ENCODE assay signal across 13 cellular contexts in genomic region chr3:188299068-188299467, GRCh38.
DNase-seq lines count a peak whose midpoint lies in the region; ATAC-seq and TF ChIP-seq lines count a peak whose summit lies in the region.
"Had no signal": no experiment of that assay in that cellular context is flagged by ENCODE, and none has a peak within 500 bp of the region (broad histone marks: within the 10 kb centered on the region; RNA-seq: fewer than 3 reads in every experiment).

No MANE protein-coding gene starts in this region.

- POLR2A ChIA-PET in activated B cell treated with CpG ODN at 0.5 μM for 24 hours (lab: Charles Lee) = interaction anchor here (0.7 to 2.2 kb wide), 8 partner anchors 11 to 555 kb away, joined by 3 to 11 read pairs (median 6); partner anchors contain the start of gene BCL6

- H2BK20ac ChIP-seq in H9 (ENCODE audit: low read depth, low read length, poor library complexity, severe bottlenecking) = no peak overlapping the region

- no peaks in the 10 kb centered on the region for H3K79me1 ChIP-seq in H9 (ENCODE audit: insufficient read depth, low read depth, low read length, poor library complexity, severe bottlenecking)

- no peak overlapping the region for H3K18ac ChIP-seq in H9 (ENCODE audit: insufficient read length, low read depth, low read length)

- DNase-seq in H9 (no peak), activated B cell treated with CpG ODN at 0.5 μM for 24 hours (no peak), coronary artery (ENCODE audit: low spot score) (no peak), left cardiac atrium (no peak), inferior parietal cortex (ENCODE audit: extremely low spot score) (no peak), HT-29 (ENCODE audit: low spot score) (no peak), type B pancreatic cell (ENCODE audit: extremely low spot score, unreplicated experiment) (no peak)
- peak; percentile 12 for DNase-seq in stimulated activated CD4-positive, alpha-beta T cell treated with anti-CD3 and anti-CD28 coated beads, Interleukin-4, amount 100 ng/mL, for 1 hour
- DNase-seq: activated gamma-delta T cell treated with Interleukin-2 at 50 U/mL for 16 hours, DMS53, hippocampal formation, NCI-H2029, substantia nigra had no signal

- H3K9me3 Mint-ChIP-seq in H9 = no peaks in the 10 kb centered on the region
- peaks cover 2% of the 10 kb centered on the region for H3K9me3 Mint-ChIP-seq in activated B cell treated with CpG ODN at 0.5 μM for 24 hours
- no peaks in the 10 kb centered on the region for H3K9me3 Mint-ChIP-seq in type B pancreatic cell

- intact Hi-C loops in activated B cell treated with CpG ODN at 0.5 μM for 24 hours (cut with micrococcal nuclease) = loop anchor here (1.0 to 5.0 kb wide), 3 partner anchors 10 to 147 kb away; partner anchors contain the start of gene LPP
- intact Hi-C loops in left cardiac atrium (cut with DNase I) = loop anchor here in 1 of 2 donors (10.0 kb wide), 1 partner anchor 656 kb away; no protein-coding TSS in a partner anchor

- H2BK12ac ChIP-seq in H9 (ENCODE audit: insufficient read length, low read depth, low read length) = no peak overlapping the region

- H2BK5ac ChIP-seq in H9 (ENCODE audit: insufficient read length, low read length) = no peak overlapping the region

- peak overlapping the region; percentile 2 to 48 (median 28); a peak in 5 of 7 replicates for H3K27ac Mint-ChIP-seq in H9
- peak overlapping the region; percentile 67 for H3K27ac Mint-ChIP-seq in activated B cell treated with CpG ODN at 0.5 μM for 24 hours
- no peak overlapping the region for H3K27ac Mint-ChIP-seq in type B pancreatic cell

- no peak overlapping the region for H3K4me2 ChIP-seq in H9 (ENCODE audit: insufficient read depth, insufficient read length, low read length)

- H2AFZ ChIP-seq in H9 (ENCODE audit: low read length) = no peak overlapping the region

- no peak overlapping the region for H4K91ac ChIP-seq in H9 (ENCODE audit: insufficient read length, low read depth, low read length)

- no peak overlapping the region for H4K5ac ChIP-seq in H9 (ENCODE audit: insufficient read length, low read depth, low read length)

- no peak overlapping the region for H2BK15ac ChIP-seq in H9 (ENCODE audit: low read depth, low read length)

- H4K8ac ChIP-seq in H9 (replicated peaks; ENCODE audit: insufficient read length, low read depth, low read length) = no peak overlapping the region

- no peak overlapping the region for H3K4me3 Mint-ChIP-seq in H9
- peak overlapping the region; percentile 49 for H3K4me3 Mint-ChIP-seq in activated B cell treated with CpG ODN at 0.5 μM for 24 hours
- H3K4me3 Mint-ChIP-seq in type B pancreatic cell = no peak overlapping the region

- H3K23ac ChIP-seq in H9 (ENCODE audit: insufficient read length, low read depth, low read length) = no peak overlapping the region

- peaks cover 13% of the 10 kb centered on the region; the same call in 1 of the 2 replicates for H3K4me1 ChIP-seq in H9 (ENCODE audit: insufficient read depth, low read length)

- no peak for TF ChIP-seq CTCF in H9 (conservative IDR thresholded peaks at IDR 0.05)
- no peak for TF ChIP-seq CTCF in activated B cell treated with CpG ODN at 0.5 μM for 24 hours (IDR thresholded peaks at IDR 0.05)
- no peak for TF ChIP-seq CTCF in coronary artery (IDR thresholded peaks at IDR 0.05)
- no peak for TF ChIP-seq CTCF in type B pancreatic cell (conservative IDR thresholded peaks at IDR 0.05)

- no peak overlapping the region for H3K4ac ChIP-seq in H9 (ENCODE audit: low read depth, low read length)

- H3K27me3 Mint-ChIP-seq in H9 (ENCODE audit: low read depth) = no peaks in the 10 kb centered on the region
- no peaks in the 10 kb centered on the region for H3K27me3 Mint-ChIP-seq in activated B cell treated with CpG ODN at 0.5 μM for 24 hours
- no peaks in the 10 kb centered on the region for H3K27me3 Mint-ChIP-seq in type B pancreatic cell

- no peaks in the 10 kb centered on the region for H4K20me1 ChIP-seq in H9 (ENCODE audit: control insufficient read depth, insufficient read depth, insufficient read length)

- no peaks in the 10 kb centered on the region for H3K23me2 ChIP-seq in H9 (ENCODE audit: insufficient read length, low read depth, low read length, poor library complexity, severe bottlenecking)

- no peaks in the 10 kb centered on the region for H3K79me2 ChIP-seq in H9 (ENCODE audit: insufficient read depth, low read length)

- no peak overlapping the region for H2BK120ac ChIP-seq in H9 (ENCODE audit: low read depth, low read length, poor library complexity, severe bottlenecking)

- H3K27ac ChIP-seq in H9 (ENCODE audit: insufficient read length, low read depth, low read length) (no peak overlapping the region), coronary artery (peak overlapping the region; percentile 47 to 56)

- no peak overlapping the region for H3K9ac ChIP-seq in H9 (ENCODE audit: extremely low read depth, insufficient read length, low read length)

- no peak overlapping the region for H3K14ac ChIP-seq in H9 (ENCODE audit: insufficient read depth, low read length)

- WGBS in H9 (ENCODE audit: extremely low coverage, insufficient read length, low lambda C conversion rate) = no CpG with 5 or more reads among the region's 11 CpGs

- ATAC-seq in activated B cell treated with CpG ODN at 0.5 μM for 24 hours (ENCODE audit: low read depth) (peak; percentile 28), left cardiac atrium (no peak)

- H3K27me3 ChIP-seq in H9 (ENCODE audit: insufficient read depth, low read length) = no peaks in the 10 kb centered on the region

- no peak overlapping the region for H3K4me3 ChIP-seq in coronary artery

- no peak overlapping the region for H2AK5ac ChIP-seq in H9 (ENCODE audit: insufficient read length, low read length)

- no peaks in the 10 kb centered on the region for H3K9me3 ChIP-seq in H9 (ENCODE audit: control insufficient read depth, low read depth, low read length)

- H3T11ph ChIP-seq in H9 (ENCODE audit: low read length) = no peak overlapping the region

- no peak overlapping the region for H3K56ac ChIP-seq in H9 (ENCODE audit: insufficient read length, low read depth, low read length)

- no peaks in the 10 kb centered on the region for H3K36me3 Mint-ChIP-seq in H9 (ENCODE audit: insufficient read depth in 1 of 3, low read depth in 3 of 3)
- peaks cover 2% of the 10 kb centered on the region for H3K36me3 Mint-ChIP-seq in activated B cell treated with CpG ODN at 0.5 μM for 24 hours (ENCODE audit: low read depth)
- H3K36me3 Mint-ChIP-seq in type B pancreatic cell = no peaks in the 10 kb centered on the region

- CTCF ChIA-PET in activated B cell treated with CpG ODN at 0.5 μM for 24 hours (lab: Charles Lee) = interaction anchor here (0.8 to 2.1 kb wide), 3 partner anchors 60 to 655 kb away, joined by 3 to 9 read pairs (median 5); no protein-coding TSS in a partner anchor

- peaks cover 63 to 76% of the 10 kb centered on the region in 2 experiments for H3K4me1 Mint-ChIP-seq in H9
- H3K4me1 Mint-ChIP-seq in activated B cell treated with CpG ODN at 0.5 μM for 24 hours = peaks cover 87% of the 10 kb centered on the region
- H3K4me1 Mint-ChIP-seq in type B pancreatic cell (ENCODE audit: unreplicated experiment) = peaks cover 37% of the 10 kb centered on the region
